13 cellular contexts compared by ENCODE assay signal in genomic region chr22:25749420-25750169, GRCh38. TPM values are rescaled to one million over a fixed set of nuclear protein-coding genes. Genes with fewer than 3 reads are reported as not detected.
DNase-seq lines count a peak whose midpoint lies in the region; ATAC-seq and TF ChIP-seq lines count a peak whose summit lies in the region.
"Had no signal": no experiment of that assay in that cellular context is flagged by ENCODE, and none has a peak within 500 bp of the region (broad histone marks: within the 10 kb centered on the region; RNA-seq: fewer than 3 reads in every experiment).

No MANE protein-coding gene starts in this region.

- H3K4me3 ChIP-seq in smooth muscle cell: no peak overlapping the region
- H3K4me3 ChIP-seq: coronary artery, upper lobe of left lung had no signal

- H3K4me1 ChIP-seq in smooth muscle cell (ENCODE audit: low read depth): no peaks in the 10 kb centered on the region
- H3K4me1 ChIP-seq: upper lobe of left lung had no signal

- peak overlapping the region; percentile 92 for H3K27ac Mint-ChIP-seq in activated CD4-positive, alpha-beta T cell treated with anti-CD3 and anti-CD28 coated beads for 36 hours
- H3K27ac Mint-ChIP-seq in activated T-cell treated with anti-CD3 and anti-CD28 coated beads, Interleukin-2, amount 50 U/mL, for 24 hours: peak overlapping the region; percentile 87

- H4K20me1 ChIP-seq in smooth muscle cell (ENCODE audit: low read depth): no peaks in the 10 kb centered on the region

- H3K79me2 ChIP-seq in smooth muscle cell (ENCODE audit: low read depth): no peaks in the 10 kb centered on the region

- CTCF ChIA-PET in activated CD4-positive, alpha-beta T cell treated with anti-CD3 and anti-CD28 coated beads for 36 hours (lab: Charles Lee): no interaction called here

- no peaks in the 10 kb centered on the region for H3K9me3 ChIP-seq in smooth muscle cell (replicated peaks; ENCODE audit: low read depth)
- H3K9me3 ChIP-seq: upper lobe of left lung had no signal

- intact Hi-C loops in activated CD4-positive, alpha-beta T cell treated with anti-CD3 and anti-CD28 coated beads for 36 hours (cut with DNase I, micrococcal nuclease): loop anchor here in 1 of 2 experiments (1.0 to 10.0 kb wide), 5 partner anchors 15 to 665 kb away; no protein-coding TSS in a partner anchor

- peaks cover 38% of the 10 kb centered on the region for H3K4me1 Mint-ChIP-seq in activated CD4-positive, alpha-beta T cell treated with anti-CD3 and anti-CD28 coated beads for 36 hours
- peaks cover 34% of the 10 kb centered on the region for H3K4me1 Mint-ChIP-seq in activated T-cell treated with anti-CD3 and anti-CD28 coated beads, Interleukin-2, amount 50 U/mL, for 24 hours (ENCODE audit: low read depth)

- H3K9me3 Mint-ChIP-seq in activated CD4-positive, alpha-beta T cell treated with anti-CD3 and anti-CD28 coated beads for 36 hours (ENCODE audit: low read depth): no peaks in the 10 kb centered on the region
- H3K9me3 Mint-ChIP-seq in activated T-cell treated with anti-CD3 and anti-CD28 coated beads, Interleukin-2, amount 50 U/mL, for 24 hours: no peaks in the 10 kb centered on the region

- H3K27me3 Mint-ChIP-seq in activated CD4-positive, alpha-beta T cell treated with anti-CD3 and anti-CD28 coated beads for 36 hours: peaks cover 11% of the 10 kb centered on the region
- H3K27me3 Mint-ChIP-seq in activated T-cell treated with anti-CD3 and anti-CD28 coated beads, Interleukin-2, amount 50 U/mL, for 24 hours: peaks cover 13% of the 10 kb centered on the region

- no peak overlapping the region for H3K9ac ChIP-seq in smooth muscle cell (ENCODE audit: low read depth)

- no peaks in the 10 kb centered on the region for H3K36me3 Mint-ChIP-seq in activated CD4-positive, alpha-beta T cell treated with anti-CD3 and anti-CD28 coated beads for 36 hours (ENCODE audit: low read depth)
- H3K36me3 Mint-ChIP-seq in activated T-cell treated with anti-CD3 and anti-CD28 coated beads, Interleukin-2, amount 50 U/mL, for 24 hours (ENCODE audit: low read depth): no peaks in the 10 kb centered on the region

- H3F3A ChIP-seq in smooth muscle cell (ENCODE audit: low read depth): no peaks in the 10 kb centered on the region

- 76% methylated on average over 10 of the region's 10 CpGs for whole genome bisulfite sequencing in smooth muscle cell (ENCODE audit: low lambda C conversion rate)

- DNase-seq in activated CD4-positive, alpha-beta T cell treated with anti-CD3 and anti-CD28 coated beads for 36 hours: peak; percentile 77
- no peak for DNase-seq in activated CD4-positive, alpha-beta T cell treated with anti-CD3 and anti-CD28 coated beads for 4 hours
- no peak for DNase-seq in activated T-cell treated with anti-CD3 and anti-CD28 coated beads, Interleukin-2, amount 50 U/mL, for 24 hours
- no peak for DNase-seq in smooth muscle cell (lab: John Stamatoyannopoulos, UW; ENCODE audit: unreplicated experiment)
- DNase-seq in SK-N-DZ (ENCODE audit: low spot score): no peak
- DNase-seq in AML-193 (lab: John Stamatoyannopoulos, UW): no peak
- no peak for DNase-seq in Kasumi-1 (lab: John Stamatoyannopoulos, UW)
- DNase-seq: NCI-H2029, upper lobe of left lung had no signal

- H3K27ac ChIP-seq in smooth muscle cell (ENCODE audit: low read depth): peak overlapping the region; percentile 19
- H3K27ac ChIP-seq: HL-60, RWPE1, upper lobe of left lung had no signal

- no peaks in the 10 kb centered on the region for H3K36me3 ChIP-seq in smooth muscle cell (ENCODE audit: low read depth)
- H3K36me3 ChIP-seq: upper lobe of left lung had no signal

- peak overlapping the region; percentile 11 for H3K4me3 Mint-ChIP-seq in activated CD4-positive, alpha-beta T cell treated with anti-CD3 and anti-CD28 coated beads for 36 hours
- peak overlapping the region; percentile 32 for H3K4me3 Mint-ChIP-seq in activated T-cell treated with anti-CD3 and anti-CD28 coated beads, Interleukin-2, amount 50 U/mL, for 24 hours

- peak; percentile 89 for ATAC-seq in activated CD4-positive, alpha-beta T cell treated with anti-CD3 and anti-CD28 coated beads for 36 hours
- peak; percentile 62 for ATAC-seq in GM21723 (IDR thresholded peaks at IDR 0.05; ENCODE audit: unreplicated experiment)

- H3K27me3 ChIP-seq in smooth muscle cell (ENCODE audit: low read depth): no peaks in the 10 kb centered on the region
- H3K27me3 ChIP-seq: upper lobe of left lung had no signal

- no peak for TF ChIP-seq CTCF in smooth muscle cell (IDR thresholded peaks at IDR 0.05; ENCODE audit: borderline replicate concordance, insufficient read depth, poor library complexity, severe bottlenecking)

- H3K4me2 ChIP-seq in smooth muscle cell: no peak overlapping the region

- POLR2A ChIA-PET in activated CD4-positive, alpha-beta T cell treated with anti-CD3 and anti-CD28 coated beads for 36 hours (lab: Charles Lee): interaction anchor here (0.5 kb wide), 1 partner anchor 183 kb away, joined by 3 read pairs; no protein-coding TSS in a partner anchor

- no peak overlapping the region for H2AFZ ChIP-seq in smooth muscle cell (ENCODE audit: low read depth)

RNA-seq across cellular contexts. Expression of gene MYO18B, which starts 7.6 kb away (rescaled TPM):
- total RNA-seq in activated CD4-positive, alpha-beta T cell treated with anti-CD3 and anti-CD28 coated beads for 36 hours: under 1 TPM; 0.53 to 0.58 TPM
- 0.13 and 4.3 TPM in 2 replicates for total RNA-seq in smooth muscle cell
- polyA plus RNA-seq in smooth muscle cell: 1.2 TPM in 2 replicates
- polyA plus RNA-seq in SK-N-DZ (2014; cell fraction: cytosol; rRNA removed): 0.24 and 0.27 TPM in 2 replicates
- 0.20 and 0.40 TPM in 2 replicates for polyA plus RNA-seq in SK-N-DZ (2014; cell fraction: nucleus; rRNA removed)
